ENCODE assay signal across 8 cellular contexts in the genomic region with DNA sequence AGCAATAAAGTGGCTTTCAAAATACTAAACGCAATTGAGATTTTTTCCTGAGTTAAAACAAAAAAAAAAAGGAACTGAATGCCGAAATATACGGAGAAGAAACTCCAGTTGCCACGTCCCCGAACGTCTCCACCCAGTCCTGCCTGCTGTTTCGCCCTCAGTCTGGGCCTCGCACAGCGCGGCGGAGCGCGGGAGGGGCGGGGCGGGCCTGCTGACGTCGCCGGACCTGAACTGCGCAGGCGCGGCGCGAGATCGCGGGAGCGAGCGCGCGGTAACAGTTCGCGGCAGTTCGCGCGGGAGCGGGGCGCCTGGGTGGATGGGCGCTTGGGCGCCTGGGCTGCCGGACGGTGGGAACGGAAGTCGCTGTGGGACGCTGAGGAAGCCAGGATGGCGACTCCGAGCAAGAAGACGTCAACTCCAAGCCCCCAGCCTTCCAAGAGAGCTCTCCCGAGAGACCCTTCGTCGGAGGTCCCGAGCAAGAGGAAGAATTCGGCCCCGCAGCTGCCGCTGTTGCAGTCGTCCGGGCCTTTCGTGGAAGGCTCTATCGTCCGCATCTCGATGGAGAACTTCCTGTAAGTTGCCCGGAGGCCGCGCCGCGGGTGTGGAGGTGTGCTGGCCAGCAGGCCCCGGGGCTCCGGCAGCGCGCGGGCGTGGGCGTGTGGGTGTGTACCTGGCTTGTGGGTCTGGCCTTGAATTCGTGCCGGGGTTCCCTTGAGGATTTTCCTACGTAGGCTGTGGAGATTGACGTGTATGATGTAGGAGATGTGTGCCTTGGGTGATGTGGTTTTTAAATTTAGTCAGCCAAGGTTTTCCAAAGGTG. TPM values are rescaled to one million over a fixed set of nuclear protein-coding genes. Genes with fewer than 3 reads are reported as not detected.
DNase-seq lines count a peak whose midpoint lies in the region; ATAC-seq and TF ChIP-seq lines count a peak whose summit lies in the region.

SMC5 (plus strand) TSS at position 287 of the 820 bp plus-strand sequence; CDS start at position 388, 101 bp downstream.

- peaks cover 37% of the 10 kb centered on the region for H3K36me3 Mint-ChIP-seq in activated B cell treated with CpG ODN at 0.5 μM for 24 hours (ENCODE audit: low read depth)

- no peaks in the 10 kb centered on the region for H3K27me3 Mint-ChIP-seq in activated B cell treated with CpG ODN at 0.5 μM for 24 hours

- H3F3A ChIP-seq in smooth muscle cell (ENCODE audit: low read depth) = peaks cover 6% of the 10 kb centered on the region

- no peaks in the 10 kb centered on the region for H3K9me3 ChIP-seq in smooth muscle cell (replicated peaks; ENCODE audit: low read depth)

- WGBS in smooth muscle cell (ENCODE audit: low lambda C conversion rate) = under 1% methylated on average over 75 of the region's 75 CpGs

- ATAC-seq in GM19025 (IDR thresholded peaks at IDR 0.05; ENCODE audit: low read depth, unreplicated experiment) (peak; percentile 77), HG03280 (IDR thresholded peaks at IDR 0.05; ENCODE audit: unreplicated experiment) (peak; percentile 82), activated B cell treated with CpG ODN at 0.5 μM for 24 hours (ENCODE audit: low read depth) (peak; percentile 82)

- CTCF ChIA-PET in activated B cell treated with CpG ODN at 0.5 μM for 24 hours (lab: Charles Lee) = no interaction called here

- H3K79me2 ChIP-seq in smooth muscle cell (ENCODE audit: low read depth) = peaks cover 90% of the 10 kb centered on the region

- H3K27me3 ChIP-seq in smooth muscle cell (ENCODE audit: low read depth) = no peaks in the 10 kb centered on the region

- intact Hi-C loops in activated B cell treated with CpG ODN at 0.5 μM for 24 hours (cut with micrococcal nuclease) = loop anchor here (1.0 to 10.0 kb wide), 5 partner anchors 160 to 1224 kb away; partner anchors contain the start of gene FXN

- no peaks in the 10 kb centered on the region for H3K36me3 ChIP-seq in smooth muscle cell (ENCODE audit: low read depth)

- POLR2A ChIA-PET in activated B cell treated with CpG ODN at 0.5 μM for 24 hours (lab: Charles Lee) = interaction anchor here (0.7 to 2.9 kb wide), 3 partner anchors 155 to 1014 kb away, joined by 5 to 13 read pairs (median 9); partner anchors contain the start of gene KLF9

- peak within 1 kb of the TSS; percentile 99 for H3K9ac ChIP-seq in smooth muscle cell (ENCODE audit: low read depth)

- peak within 1 kb of the TSS; percentile 78 for H3K4me3 ChIP-seq in AG09309 (ENCODE audit: control insufficient read depth, low read depth, low read length)
- peak within 1 kb of the TSS; percentile 74 to 89 for H3K4me3 ChIP-seq in cardiac fibroblast (replicated peaks in 1 of 2; ENCODE audit: low read depth in 2 of 2, low read length in 2 of 2)
- peak within 1 kb of the TSS; percentile 91 for H3K4me3 ChIP-seq in smooth muscle cell

- peak within 1 kb of the TSS; percentile 56 for H2AFZ ChIP-seq in smooth muscle cell (ENCODE audit: low read depth)

- peaks cover 62% of the 10 kb centered on the region for H3K4me1 ChIP-seq in smooth muscle cell (ENCODE audit: low read depth)

- peaks cover 49% of the 10 kb centered on the region for H4K20me1 ChIP-seq in smooth muscle cell (ENCODE audit: low read depth)

- peak within 1 kb of the TSS; percentile 100 for H3K27ac ChIP-seq in smooth muscle cell (ENCODE audit: low read depth)

- H3K4me2 ChIP-seq in smooth muscle cell = peak within 1 kb of the TSS; percentile 89

- peak within 1 kb of the TSS; percentile 99 for H3K27ac Mint-ChIP-seq in activated B cell treated with CpG ODN at 0.5 μM for 24 hours

- H3K9me3 Mint-ChIP-seq in activated B cell treated with CpG ODN at 0.5 μM for 24 hours = no peaks in the 10 kb centered on the region

- TF ChIP-seq CTCF in AG09309 (IDR thresholded peaks at IDR 0.05; ENCODE audit: control insufficient read depth, insufficient read depth, low read depth, low read length, missing control alignments) (no peak), activated B cell treated with CpG ODN at 0.5 μM for 24 hours (IDR thresholded peaks at IDR 0.05) (no peak), cardiac fibroblast (IDR thresholded peaks at IDR 0.05; ENCODE audit: low read depth, low read length) (no peak), smooth muscle cell (IDR thresholded peaks at IDR 0.05; ENCODE audit: borderline replicate concordance, insufficient read depth, poor library complexity, severe bottlenecking) (no peak)

- peaks cover 52% of the 10 kb centered on the region for H3K4me1 Mint-ChIP-seq in activated B cell treated with CpG ODN at 0.5 μM for 24 hours

- peak within 1 kb of the TSS; percentile 93 for H3K4me3 Mint-ChIP-seq in activated B cell treated with CpG ODN at 0.5 μM for 24 hours

- DNase-seq in AG09309 (ENCODE audit: low read depth) (peak; percentile 67), NCI-H345 (lab: John Stamatoyannopoulos, UW) (peak; percentile 93), activated B cell treated with CpG ODN at 0.5 μM for 24 hours (peak; percentile 90), cardiac fibroblast (ENCODE audit: low read depth in 2 of 2) (peak; percentile 93 to 96), iPS-NIHi7 (ENCODE audit: extremely low spot score) (peak; percentile 91), smooth muscle cell (lab: John Stamatoyannopoulos, UW; ENCODE audit: unreplicated experiment) (peak; percentile 77)

RNA-seq across cellular contexts. Expression of gene SMC5, which starts in this region (rescaled TPM):
- total RNA-seq in activated B cell treated with CpG ODN at 0.5 μM for 24 hours = 46.9 and 49.3 TPM in 2 replicates
- total RNA-seq in smooth muscle cell = 81.4 and 95.2 TPM in 2 replicates
- 31.2 and 36.1 TPM in 2 replicates for polyA plus RNA-seq in smooth muscle cell

Comparison
In these comparisons a context has a peak if more than half of its experiments do, and no peak if none do; other contexts are left out.
1. Peak in every context shown above with its lines: DNase-seq, ATAC-seq, H3K4me3 ChIP-seq and H3K27ac ChIP-seq.